In genomic region chr2:213284105-213285090, GRCh38 we compare ENCODE assay signal across 1 cellular context.
A peak's percentile ranks its signal among the peaks of the same experiment; 100 is the strongest.
TF ChIP-seq lines count a peak whose summit lies in the region.

Gene SPAG16, plus strand, starts transcription at chr2:213284464.

TF ChIP-seq in HepG2, 621 proteins besides CTCF, POLR2A, EP300 and RAD21 (continued from another document and continues in another):
- TF ChIP-seq, protein P1, sequence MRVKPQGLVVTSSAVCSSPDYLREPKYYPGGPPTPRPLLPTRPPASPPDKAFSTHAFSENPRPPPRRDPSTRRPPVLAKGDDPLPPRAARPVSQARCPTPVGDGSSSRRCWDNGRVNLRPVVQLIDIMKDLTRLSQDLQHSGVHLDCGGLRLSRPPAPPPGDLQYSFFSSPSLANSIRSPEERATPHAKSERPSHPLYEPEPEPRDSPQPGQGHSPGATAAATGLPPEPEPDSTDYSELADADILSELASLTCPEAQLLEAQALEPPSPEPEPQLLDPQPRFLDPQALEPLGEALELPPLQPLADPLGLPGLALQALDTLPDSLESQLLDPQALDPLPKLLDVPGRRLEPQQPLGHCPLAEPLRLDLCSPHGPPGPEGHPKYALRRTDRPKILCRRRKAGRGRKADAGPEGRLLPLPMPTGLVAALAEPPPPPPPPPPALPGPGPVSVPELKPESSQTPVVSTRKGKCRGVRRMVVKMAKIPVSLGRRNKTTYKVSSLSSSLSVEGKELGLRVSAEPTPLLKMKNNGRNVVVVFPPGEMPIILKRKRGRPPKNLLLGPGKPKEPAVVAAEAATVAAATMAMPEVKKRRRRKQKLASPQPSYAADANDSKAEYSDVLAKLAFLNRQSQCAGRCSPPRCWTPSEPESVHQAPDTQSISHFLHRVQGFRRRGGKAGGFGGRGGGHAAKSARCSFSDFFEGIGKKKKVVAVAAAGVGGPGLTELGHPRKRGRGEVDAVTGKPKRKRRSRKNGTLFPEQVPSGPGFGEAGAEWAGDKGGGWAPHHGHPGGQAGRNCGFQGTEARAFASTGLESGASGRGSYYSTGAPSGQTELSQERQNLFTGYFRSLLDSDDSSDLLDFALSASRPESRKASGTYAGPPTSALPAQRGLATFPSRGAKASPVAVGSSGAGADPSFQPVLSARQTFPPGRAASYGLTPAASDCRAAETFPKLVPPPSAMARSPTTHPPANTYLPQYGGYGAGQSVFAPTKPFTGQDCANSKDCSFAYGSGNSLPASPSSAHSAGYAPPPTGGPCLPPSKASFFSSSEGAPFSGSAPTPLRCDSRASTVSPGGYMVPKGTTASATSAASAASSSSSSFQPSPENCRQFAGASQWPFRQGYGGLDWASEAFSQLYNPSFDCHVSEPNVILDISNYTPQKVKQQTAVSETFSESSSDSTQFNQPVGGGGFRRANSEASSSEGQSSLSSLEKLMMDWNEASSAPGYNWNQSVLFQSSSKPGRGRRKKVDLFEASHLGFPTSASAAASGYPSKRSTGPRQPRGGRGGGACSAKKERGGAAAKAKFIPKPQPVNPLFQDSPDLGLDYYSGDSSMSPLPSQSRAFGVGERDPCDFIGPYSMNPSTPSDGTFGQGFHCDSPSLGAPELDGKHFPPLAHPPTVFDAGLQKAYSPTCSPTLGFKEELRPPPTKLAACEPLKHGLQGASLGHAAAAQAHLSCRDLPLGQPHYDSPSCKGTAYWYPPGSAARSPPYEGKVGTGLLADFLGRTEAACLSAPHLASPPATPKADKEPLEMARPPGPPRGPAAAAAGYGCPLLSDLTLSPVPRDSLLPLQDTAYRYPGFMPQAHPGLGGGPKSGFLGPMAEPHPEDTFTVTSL (CRISPR knock-in tag; IDR thresholded peaks at IDR 0.05; ENCODE audit: borderline replicate concordance): no peak
- TF ChIP-seq AHR (CRISPR knock-in tag; IDR thresholded peaks at IDR 0.05) (peak; percentile 83; the same call in 1 of the 2 replicates), RNF2 (conservative IDR thresholded peaks at IDR 0.05; ENCODE audit: low read depth) (peak; percentile 75), ZNF260 (CRISPR knock-in tag; IDR thresholded peaks at IDR 0.05; ENCODE audit: borderline replicate concordance, low read depth) (0 out of 2 replicates have a peak, but pooled peaks have one; percentile 29), ZNF652 (CRISPR knock-in tag; IDR thresholded peaks at IDR 0.05; ENCODE audit: borderline replicate concordance, low read depth) (peak; percentile 100), RFX3 (CRISPR knock-in tag; IDR thresholded peaks at IDR 0.05) (peak; percentile 99), YY1 (IDR thresholded peaks at IDR 0.05; ENCODE audit: insufficient read depth, insufficient replicate concordance, low read depth, low read length) (peak; percentile 85), ZNF281 (CRISPR knock-in tag; IDR thresholded peaks at IDR 0.05; ENCODE audit: borderline replicate concordance) (peak; percentile 84), ZNF274 (CRISPR knock-in tag; IDR thresholded peaks at IDR 0.05) (0 out of 2 replicates have a peak, but pooled peaks have one; percentile 42), ZNF777 (CRISPR knock-in tag; IDR thresholded peaks at IDR 0.05) (0 out of 2 replicates have a peak, but pooled peaks have one; percentile 38), ZNF746 (CRISPR knock-in tag; IDR thresholded peaks at IDR 0.05) (no peak), TEAD2 (CRISPR knock-in tag; IDR thresholded peaks at IDR 0.05) (no peak), ZNF878 (CRISPR knock-in tag; IDR thresholded peaks at IDR 0.05) (no peak), ZBTB8A (CRISPR knock-in tag; IDR thresholded peaks at IDR 0.05; ENCODE audit: borderline replicate concordance, low read depth) (peak; percentile 69; the same call in 1 of the 2 replicates), CCAR2 (optimal IDR thresholded peaks at IDR 0.05; ENCODE audit: low read depth, low read length) (no peak), DNMT3B (CRISPR knock-in tag; conservative IDR thresholded peaks at IDR 0.05) (peak; percentile 40; the same call in 1 of the 2 replicates), MED13 (CRISPR knock-in tag; IDR thresholded peaks at IDR 0.05) (peak; percentile 80; the same call in 1 of the 2 replicates), PAWR (CRISPR knock-in tag; IDR thresholded peaks at IDR 0.05; ENCODE audit: borderline replicate concordance) (no peak), KLF6 (CRISPR knock-in tag; IDR thresholded peaks at IDR 0.05) (no peak), RFXAP (CRISPR knock-in tag; IDR thresholded peaks at IDR 0.05; ENCODE audit: borderline replicate concordance) (peak; percentile 72), MXI1 (IDR thresholded peaks at IDR 0.05; ENCODE audit: borderline replicate concordance, low read depth, low read length) (peak; percentile 99), ZNF772 (CRISPR knock-in tag; IDR thresholded peaks at IDR 0.05) (peak; percentile 95), MAFG (CRISPR knock-in tag; IDR thresholded peaks at IDR 0.05) (no peak), GLI4 (CRISPR knock-in tag; IDR thresholded peaks at IDR 0.05; ENCODE audit: borderline replicate concordance) (peak; percentile 56; the same call in 1 of the 2 replicates), ZNF569 (CRISPR knock-in tag; IDR thresholded peaks at IDR 0.05; ENCODE audit: borderline replicate concordance) (peak; percentile 71; the same call in 1 of the 2 replicates), CENPX (CRISPR knock-in tag; IDR thresholded peaks at IDR 0.05) (no peak), NCOA5 (CRISPR knock-in tag; IDR thresholded peaks at IDR 0.05) (no peak), HNF1A (IDR thresholded peaks at IDR 0.05; ENCODE audit: low read depth) (no peak), HNF1A (CRISPR knock-in tag; IDR thresholded peaks at IDR 0.05; ENCODE audit: borderline replicate concordance) (peak; percentile 84), ZNF317 (CRISPR knock-in tag; IDR thresholded peaks at IDR 0.05) (peak; percentile 87), SMYD3 (CRISPR knock-in tag; IDR thresholded peaks at IDR 0.05) (peak; percentile 84; the same call in 1 of the 2 replicates), NFYC (CRISPR knock-in tag; IDR thresholded peaks at IDR 0.05) (peak; percentile 39; the same call in 1 of the 2 replicates), RCOR2 (CRISPR knock-in tag; IDR thresholded peaks at IDR 0.05) (peak; percentile 57; the same call in 1 of the 2 replicates), ZFP36L2 (CRISPR knock-in tag; IDR thresholded peaks at IDR 0.05) (peak; percentile 24), ZNF598 (CRISPR knock-in tag; IDR thresholded peaks at IDR 0.05; ENCODE audit: borderline replicate concordance) (peak; percentile 93), SP5 (CRISPR knock-in tag; IDR thresholded peaks at IDR 0.05; ENCODE audit: borderline replicate concordance, low read depth) (peak; percentile 81), ZNF24 (IDR thresholded peaks at IDR 0.05) (no peak), ATF7-NPFF (CRISPR knock-in tag; IDR thresholded peaks at IDR 0.05; ENCODE audit: low read depth) (peak; percentile 90), ARNT (IDR thresholded peaks at IDR 0.05) (no peak), REXO4 (CRISPR knock-in tag; IDR thresholded peaks at IDR 0.05; ENCODE audit: borderline replicate concordance) (peak; percentile 90; the same call in 1 of the 2 replicates), SOX13 (IDR thresholded peaks at IDR 0.05) (no peak), SOX13 (CRISPR knock-in tag; conservative IDR thresholded peaks at IDR 0.05 in 1 of 2, IDR thresholded peaks at IDR 0.05 in 1 of 2) (peak in 1 of 2 experiments; percentile 50; a peak in 1 of 4 replicates), TCF7L2 (IDR thresholded peaks at IDR 0.05; ENCODE audit: low read depth, low read length) (no peak), TSC22D2 (CRISPR knock-in tag; IDR thresholded peaks at IDR 0.05; ENCODE audit: borderline replicate concordance) (peak; percentile 94)
- TF ChIP-seq, protein P2, sequence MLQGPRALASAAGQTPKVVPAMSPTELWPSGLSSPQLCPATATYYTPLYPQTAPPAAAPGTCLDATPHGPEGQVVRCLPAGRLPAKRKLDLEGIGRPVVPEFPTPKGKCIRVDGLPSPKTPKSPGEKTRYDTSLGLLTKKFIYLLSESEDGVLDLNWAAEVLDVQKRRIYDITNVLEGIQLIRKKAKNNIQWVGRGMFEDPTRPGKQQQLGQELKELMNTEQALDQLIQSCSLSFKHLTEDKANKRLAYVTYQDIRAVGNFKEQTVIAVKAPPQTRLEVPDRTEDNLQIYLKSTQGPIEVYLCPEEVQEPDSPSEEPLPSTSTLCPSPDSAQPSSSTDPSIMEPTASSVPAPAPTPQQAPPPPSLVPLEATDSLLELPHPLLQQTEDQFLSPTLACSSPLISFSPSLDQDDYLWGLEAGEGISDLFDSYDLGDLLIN (CRISPR knock-in tag; IDR thresholded peaks at IDR 0.05; ENCODE audit: borderline replicate concordance): peak; percentile 88; the same call in 1 of the 2 replicates
- TF ChIP-seq, protein P3, sequence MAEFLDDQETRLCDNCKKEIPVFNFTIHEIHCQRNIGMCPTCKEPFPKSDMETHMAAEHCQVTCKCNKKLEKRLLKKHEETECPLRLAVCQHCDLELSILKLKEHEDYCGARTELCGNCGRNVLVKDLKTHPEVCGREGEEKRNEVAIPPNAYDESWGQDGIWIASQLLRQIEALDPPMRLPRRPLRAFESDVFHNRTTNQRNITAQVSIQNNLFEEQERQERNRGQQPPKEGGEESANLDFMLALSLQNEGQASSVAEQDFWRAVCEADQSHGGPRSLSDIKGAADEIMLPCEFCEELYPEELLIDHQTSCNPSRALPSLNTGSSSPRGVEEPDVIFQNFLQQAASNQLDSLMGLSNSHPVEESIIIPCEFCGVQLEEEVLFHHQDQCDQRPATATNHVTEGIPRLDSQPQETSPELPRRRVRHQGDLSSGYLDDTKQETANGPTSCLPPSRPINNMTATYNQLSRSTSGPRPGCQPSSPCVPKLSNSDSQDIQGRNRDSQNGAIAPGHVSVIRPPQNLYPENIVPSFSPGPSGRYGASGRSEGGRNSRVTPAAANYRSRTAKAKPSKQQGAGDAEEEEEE (CRISPR knock-in tag; IDR thresholded peaks at IDR 0.05; ENCODE audit: borderline replicate concordance): peak; percentile 85; the same call in 1 of the 2 replicates
- TF ChIP-seq, protein P4, sequence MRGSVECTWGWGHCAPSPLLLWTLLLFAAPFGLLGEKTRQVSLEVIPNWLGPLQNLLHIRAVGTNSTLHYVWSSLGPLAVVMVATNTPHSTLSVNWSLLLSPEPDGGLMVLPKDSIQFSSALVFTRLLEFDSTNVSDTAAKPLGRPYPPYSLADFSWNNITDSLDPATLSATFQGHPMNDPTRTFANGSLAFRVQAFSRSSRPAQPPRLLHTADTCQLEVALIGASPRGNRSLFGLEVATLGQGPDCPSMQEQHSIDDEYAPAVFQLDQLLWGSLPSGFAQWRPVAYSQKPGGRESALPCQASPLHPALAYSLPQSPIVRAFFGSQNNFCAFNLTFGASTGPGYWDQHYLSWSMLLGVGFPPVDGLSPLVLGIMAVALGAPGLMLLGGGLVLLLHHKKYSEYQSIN (CRISPR knock-in tag; IDR thresholded peaks at IDR 0.05; ENCODE audit: borderline replicate concordance): 0 out of 2 replicates have a peak, but pooled peaks have one; percentile 41
- TF ChIP-seq, protein P5, sequence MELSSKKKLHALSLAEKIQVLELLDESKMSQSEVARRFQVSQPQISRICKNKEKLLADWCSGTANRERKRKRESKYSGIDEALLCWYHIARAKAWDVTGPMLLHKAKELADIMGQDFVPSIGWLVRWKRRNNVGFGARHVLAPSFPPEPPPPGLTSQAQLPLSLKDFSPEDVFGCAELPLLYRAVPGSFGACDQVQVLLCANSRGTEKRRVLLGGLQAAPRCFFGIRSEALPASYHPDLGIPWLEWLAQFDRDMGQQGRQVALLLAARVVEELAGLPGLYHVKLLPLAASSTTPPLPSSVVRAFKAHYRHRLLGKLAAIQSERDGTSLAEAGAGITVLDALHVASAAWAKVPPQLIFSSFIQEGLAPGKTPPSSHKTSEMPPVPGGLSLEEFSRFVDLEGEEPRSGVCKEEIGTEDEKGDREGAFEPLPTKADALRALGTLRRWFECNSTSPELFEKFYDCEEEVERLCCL (CRISPR knock-in tag; IDR thresholded peaks at IDR 0.05; ENCODE audit: borderline replicate concordance): 0 out of 2 replicates have a peak, but pooled peaks have one; percentile 63
